Comparison of ENCODE assay signal across 23 cellular contexts in the genomic region with DNA sequence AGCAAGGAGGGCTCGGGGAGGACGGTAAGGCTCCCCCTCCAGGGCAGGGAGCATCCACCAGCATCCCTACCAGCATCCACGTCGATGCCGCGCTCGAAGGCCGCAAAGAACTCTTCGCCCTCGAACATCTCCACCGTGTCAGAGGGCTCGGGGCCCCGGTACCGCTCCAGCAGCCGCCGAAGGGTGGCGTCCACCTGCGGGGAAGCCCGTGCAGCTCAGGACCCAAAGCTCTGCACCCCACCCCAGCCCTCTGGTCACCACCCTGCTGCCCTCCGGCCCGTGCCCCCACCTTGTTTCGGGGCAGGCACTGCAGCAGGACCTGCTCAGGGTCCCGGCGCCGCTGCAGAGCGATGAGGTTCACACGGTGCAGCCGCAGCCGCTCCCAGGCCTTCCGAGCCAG. TPM values are rescaled to one million over a fixed set of nuclear protein-coding genes. Genes with fewer than 3 reads are reported as not detected.
DNase-seq lines count a peak whose midpoint lies in the region; ATAC-seq and TF ChIP-seq lines count a peak whose summit lies in the region.
"Had no signal": no experiment of that assay in that cellular context is flagged by ENCODE, and none has a peak within 500 bp of the region (broad histone marks: within the 10 kb centered on the region; RNA-seq: fewer than 3 reads in every experiment).

No MANE protein-coding gene starts in this region.

- intact Hi-C loops in Right ventricle myocardium inferior (cut with DNase I) (no loop called here), left cardiac atrium (cut with DNase I) (no loop called here), prostate gland (cut with DNase I) (no loop called here)
- intact Hi-C loops in activated T-helper 1 cell treated with anti-CD3 and anti-CD28 coated beads, Interleukin-12 subunit alpha, Interleukin-12 subunit beta, Interleukin-2, Interleukin-4 antibody, amounts not matched to agents 30 ng/mL and 10 ng/mL and 1 ng/mL, durations not matched to agents 14 hours and 24 hours and 36 hours (cut with micrococcal nuclease): no loop called here

- no peak overlapping the region for H3K27ac ChIP-seq in prostate gland
- H3K27ac ChIP-seq: 22Rv1; A549; BLaER1 treated with 17β-estradiol and CSF1 and Interleukin-3, amounts not matched to agents 10 nM and 100 nM had no signal

- peaks cover 4% of the 10 kb centered on the region for H3K4me1 Mint-ChIP-seq in activated T-helper 1 cell treated with anti-CD3 and anti-CD28 coated beads, Interleukin-12 subunit alpha, Interleukin-12 subunit beta, Interleukin-2, Interleukin-4 antibody, amounts not matched to agents 30 ng/mL and 10 ng/mL and 1 ng/mL, durations not matched to agents 14 hours and 24 hours and 36 hours (ENCODE audit: low read depth)
- H3K4me1 Mint-ChIP-seq in nephron: peaks cover 14% of the 10 kb centered on the region

- peaks cover 2% of the 10 kb centered on the region for H3K36me3 Mint-ChIP-seq in activated T-helper 1 cell treated with anti-CD3 and anti-CD28 coated beads, Interleukin-12 subunit alpha, Interleukin-12 subunit beta, Interleukin-2, Interleukin-4 antibody, amounts not matched to agents 30 ng/mL and 10 ng/mL and 1 ng/mL, durations not matched to agents 14 hours and 24 hours and 36 hours (ENCODE audit: low read depth)
- H3K36me3 Mint-ChIP-seq in nephron (ENCODE audit: low read depth): no peaks in the 10 kb centered on the region

- no peaks in the 10 kb centered on the region for H3K36me3 ChIP-seq in prostate gland
- H3K36me3 ChIP-seq: BE2C had no signal

- no peaks in the 10 kb centered on the region for H3K27me3 ChIP-seq in prostate gland (replicated peaks; ENCODE audit: insufficient read depth)
- H3K27me3 ChIP-seq: BE2C; BLaER1 treated with 17β-estradiol and CSF1 and Interleukin-3, amounts not matched to agents 10 nM and 100 nM had no signal

- ATAC-seq in Right ventricle myocardium inferior: no peak
- no peak for ATAC-seq in left cardiac atrium
- ATAC-seq: A549, GM23338, HCT116 had no signal

- H3K4me3 ChIP-seq in prostate gland: no peak overlapping the region
- H3K4me3 ChIP-seq: A549; BLaER1 treated with 17β-estradiol and CSF1 and Interleukin-3, amounts not matched to agents 10 nM and 100 nM; GM23338 had no signal

- H3K9me3 ChIP-seq in prostate gland: no peaks in the 10 kb centered on the region
- H3K9me3 ChIP-seq: A549; BE2C; BLaER1 treated with 17β-estradiol and CSF1 and Interleukin-3, amounts not matched to agents 10 nM and 100 nM had no signal

- DNase-seq in Right ventricle myocardium inferior (ENCODE audit: missing footprints) (peak; percentile 50), left cardiac atrium (no peak), prostate gland (ENCODE audit: low spot score) (no peak), NCI-H1048 (lab: John Stamatoyannopoulos, UW) (no peak), SW480 (ENCODE audit: low spot score) (no peak)
- DNase-seq in activated T-helper 1 cell treated with anti-CD3 and anti-CD28 coated beads, Interleukin-12 subunit alpha, Interleukin-12 subunit beta, Interleukin-2, Interleukin-4 antibody, amounts not matched to agents 30 ng/mL and 10 ng/mL and 1 ng/mL, durations not matched to agents 14 hours and 24 hours and 36 hours (ENCODE audit: low spot score): no peak
- DNase-seq: ACHN; AML-193; BE2C; CD4-positive, alpha-beta T cell; CD8-positive, alpha-beta memory T cell; DMS 273 treated with DMSO at 0.1 percent for 48 hours; DMS79 treated with DMSO at 0.1 percent for 48 hours; GF-D8; H9 had no signal

- H3K4me1 ChIP-seq in prostate gland (replicated peaks): peaks cover 26% of the 10 kb centered on the region

- TF ChIP-seq CTCF in nephron (IDR thresholded peaks at IDR 0.05; ENCODE audit: unreplicated experiment in 3 of 3): no peak
- TF ChIP-seq CTCF in prostate gland (IDR thresholded peaks at IDR 0.05): no peak

- H3K9me3 Mint-ChIP-seq in activated T-helper 1 cell treated with anti-CD3 and anti-CD28 coated beads, Interleukin-12 subunit alpha, Interleukin-12 subunit beta, Interleukin-2, Interleukin-4 antibody, amounts not matched to agents 30 ng/mL and 10 ng/mL and 1 ng/mL, durations not matched to agents 14 hours and 24 hours and 36 hours: no peaks in the 10 kb centered on the region
- H3K9me3 Mint-ChIP-seq in nephron: no peaks in the 10 kb centered on the region
- H3K9me3 Mint-ChIP-seq: CD4-positive, alpha-beta T cell; CD8-positive, alpha-beta memory T cell; GM23338; H9 had no signal

- WGBS in prostate gland: 91% methylated on average over 30 of the region's 30 CpGs

- H3K27ac Mint-ChIP-seq in activated T-helper 1 cell treated with anti-CD3 and anti-CD28 coated beads, Interleukin-12 subunit alpha, Interleukin-12 subunit beta, Interleukin-2, Interleukin-4 antibody, amounts not matched to agents 30 ng/mL and 10 ng/mL and 1 ng/mL, durations not matched to agents 14 hours and 24 hours and 36 hours: no peak overlapping the region
- no peak overlapping the region for H3K27ac Mint-ChIP-seq in nephron
- H3K27ac Mint-ChIP-seq: CD4-positive, alpha-beta T cell; GM23338; H9 had no signal

- peak overlapping the region; percentile 19 for H3K4me3 Mint-ChIP-seq in activated T-helper 1 cell treated with anti-CD3 and anti-CD28 coated beads, Interleukin-12 subunit alpha, Interleukin-12 subunit beta, Interleukin-2, Interleukin-4 antibody, amounts not matched to agents 30 ng/mL and 10 ng/mL and 1 ng/mL, durations not matched to agents 14 hours and 24 hours and 36 hours
- peak overlapping the region in 2 of 3 experiments; percentile 34 to 36 for H3K4me3 Mint-ChIP-seq in nephron
- H3K4me3 Mint-ChIP-seq: CD14-positive monocyte; CD4-positive, alpha-beta T cell; GM23338; H9 had no signal

- TF ChIP-seq POLR2A in prostate gland (IDR thresholded peaks at IDR 0.05): no peak

- H3K27me3 Mint-ChIP-seq in activated T-helper 1 cell treated with anti-CD3 and anti-CD28 coated beads, Interleukin-12 subunit alpha, Interleukin-12 subunit beta, Interleukin-2, Interleukin-4 antibody, amounts not matched to agents 30 ng/mL and 10 ng/mL and 1 ng/mL, durations not matched to agents 14 hours and 24 hours and 36 hours (ENCODE audit: insufficient read depth): no peaks in the 10 kb centered on the region
- no peaks in the 10 kb centered on the region for H3K27me3 Mint-ChIP-seq in nephron (ENCODE audit: low read depth)
- H3K27me3 Mint-ChIP-seq: CD4-positive, alpha-beta T cell; CD8-positive, alpha-beta memory T cell had no signal

RNA-seq across cellular contexts. Expression of gene SLC25A22, which starts 2.4 kb away (rescaled TPM):
- 2.6 TPM for total RNA-seq in Right ventricle myocardium inferior
- total RNA-seq in left cardiac atrium: 10 to 100 TPM in 1 of 2 donors, 1 to 10 TPM in 1; 6.5 to 11.6 TPM
- total RNA-seq in activated T-helper 1 cell treated with anti-CD3 and anti-CD28 coated beads, Interleukin-12 subunit alpha, Interleukin-12 subunit beta, Interleukin-2, Interleukin-4 antibody, amounts not matched to agents 30 ng/mL and 10 ng/mL and 1 ng/mL, durations not matched to agents 14 hours and 24 hours and 36 hours: 87.6 and 92.0 TPM in 2 replicates
- 10 to 100 TPM; 21.2 to 43.2 TPM for total RNA-seq in prostate gland

RNA-seq across cellular contexts. Expression of gene PIDD1, which starts 4.6 kb away (rescaled TPM):
- total RNA-seq in Right ventricle myocardium inferior (7.2 TPM), left cardiac atrium (1 to 10 TPM; 8.5 to 9.1 TPM), prostate gland (10 to 100 TPM; 15.3 to 60.5 TPM)
- total RNA-seq in activated T-helper 1 cell treated with anti-CD3 and anti-CD28 coated beads, Interleukin-12 subunit alpha, Interleukin-12 subunit beta, Interleukin-2, Interleukin-4 antibody, amounts not matched to agents 30 ng/mL and 10 ng/mL and 1 ng/mL, durations not matched to agents 14 hours and 24 hours and 36 hours: 25.2 and 27.9 TPM in 2 replicates

RNA-seq across cellular contexts. Expression of gene RPLP2, which starts 9.3 kb away (rescaled TPM):
- 1,110 TPM for total RNA-seq in Right ventricle myocardium inferior
- 1,000 to 10,000 TPM; 1,371 to 1,375 TPM for total RNA-seq in left cardiac atrium
- total RNA-seq in activated T-helper 1 cell treated with anti-CD3 and anti-CD28 coated beads, Interleukin-12 subunit alpha, Interleukin-12 subunit beta, Interleukin-2, Interleukin-4 antibody, amounts not matched to agents 30 ng/mL and 10 ng/mL and 1 ng/mL, durations not matched to agents 14 hours and 24 hours and 36 hours: 2,072 and 2,148 TPM in 2 replicates
- 100 to 1,000 TPM; 431 to 906 TPM for total RNA-seq in prostate gland

RNA-seq across cellular contexts. Expression of gene CEND1, which starts 10.6 kb away (rescaled TPM):
- total RNA-seq in Right ventricle myocardium inferior (not detected), left cardiac atrium (under 1 TPM in 1 of 2 donors, not detected in 1; 0.58 TPM), prostate gland (1 to 10 TPM in 1 of 2 donors, under 1 TPM in 1; 0.18 to 1.6 TPM)
- 7.1 and 7.2 TPM in 2 replicates for total RNA-seq in activated T-helper 1 cell treated with anti-CD3 and anti-CD28 coated beads, Interleukin-12 subunit alpha, Interleukin-12 subunit beta, Interleukin-2, Interleukin-4 antibody, amounts not matched to agents 30 ng/mL and 10 ng/mL and 1 ng/mL, durations not matched to agents 14 hours and 24 hours and 36 hours
- total RNA-seq: CD4-positive, alpha-beta T cell; H4 had no signal

RNA-seq across cellular contexts. Expression of gene PNPLA2, which starts 18.2 kb away (rescaled TPM):
- total RNA-seq in Right ventricle myocardium inferior (321 TPM), left cardiac atrium (100 to 1,000 TPM; 316 to 372 TPM), prostate gland (100 to 1,000 TPM in 1 of 2 donors, 10 to 100 TPM in 1; 61.8 to 115 TPM)
- total RNA-seq in activated T-helper 1 cell treated with anti-CD3 and anti-CD28 coated beads, Interleukin-12 subunit alpha, Interleukin-12 subunit beta, Interleukin-2, Interleukin-4 antibody, amounts not matched to agents 30 ng/mL and 10 ng/mL and 1 ng/mL, durations not matched to agents 14 hours and 24 hours and 36 hours: 63.3 and 64.0 TPM in 2 replicates
